11 cellular contexts compared by ENCODE assay signal in genomic region chr4:184413227-184414064, GRCh38.
DNase-seq lines count a peak whose midpoint lies in the region; ATAC-seq and TF ChIP-seq lines count a peak whose summit lies in the region.
"Had no signal": no experiment of that assay in that cellular context is flagged by ENCODE, and none has a peak within 500 bp of the region (broad histone marks: within the 10 kb centered on the region; RNA-seq: fewer than 3 reads in every experiment).

No MANE protein-coding gene starts in this region.

- H3K4me1 Mint-ChIP-seq in activated CD4-positive, alpha-beta T cell treated with anti-CD3 and anti-CD28 coated beads, Interleukin-2, amount 10 ng/mL, durations not matched to agents 7 days and 5 days: peaks cover 79% of the 10 kb centered on the region
- H3K4me1 Mint-ChIP-seq in activated T-helper 2 cell treated with anti-CD3 and anti-CD28 coated beads, Interferon-gamma antibody, Interleukin-2, Interleukin-4, amounts not matched to agents 10 μg/mL and 5 μg/mL and 100 μg/mL, durations not matched to agents 14 hours and 24 hours and 36 hours (ENCODE audit: low read depth): peaks cover 64% of the 10 kb centered on the region
- H3K4me1 Mint-ChIP-seq in stimulated activated naive CD8-positive, alpha-beta T cell treated with anti-CD3 and anti-CD28 coated beads, Interleukin-15, amount 100 ng/mL, for 72 hours: peaks cover 77% of the 10 kb centered on the region

- intact Hi-C loops in activated T-helper 2 cell treated with anti-CD3 and anti-CD28 coated beads, Interferon-gamma antibody, Interleukin-2, Interleukin-4, amounts not matched to agents 10 μg/mL and 5 μg/mL and 100 μg/mL, durations not matched to agents 14 hours and 24 hours and 36 hours (cut with micrococcal nuclease): no loop called here
- intact Hi-C loops in left lung (cut with DNase I): no loop called here

- TF ChIP-seq CTCF in left lung (IDR thresholded peaks at IDR 0.05): no peak

- POLR2A ChIA-PET in activated CD4-positive, alpha-beta T cell treated with anti-CD3 and anti-CD28 coated beads, Interleukin-2, amount 10 ng/mL, durations not matched to agents 7 days and 5 days (lab: Charles Lee): interaction anchor here (0.8 kb wide), 1 partner anchor 23 kb away, joined by 3 read pairs; no protein-coding TSS in a partner anchor

- DNase-seq in activated CD4-positive, alpha-beta T cell treated with anti-CD3 and anti-CD28 coated beads, Interleukin-2, amount 10 ng/mL, durations not matched to agents 7 days and 5 days: no peak
- no peak for DNase-seq in activated CD4-positive, alpha-beta T cell treated with anti-CD3 and anti-CD28 coated beads, Interleukin-2, amount 50 U/mL, for 4 hours
- DNase-seq in activated T-helper 2 cell treated with anti-CD3 and anti-CD28 coated beads, Interferon-gamma antibody, Interleukin-2, Interleukin-4, amounts not matched to agents 10 μg/mL and 5 μg/mL and 100 μg/mL, durations not matched to agents 14 hours and 24 hours and 36 hours (ENCODE audit: low spot score): no peak
- DNase-seq in left lung (no peak), NCI-H1930 (lab: John Stamatoyannopoulos, UW) (no peak), HuH-7 (ENCODE audit: low spot score) (no peak)
- no peak for DNase-seq in stimulated activated naive CD8-positive, alpha-beta T cell treated with anti-CD3 and anti-CD28 coated beads, Interleukin-15, amount 100 ng/mL, for 72 hours
- DNase-seq: activated T-cell treated with anti-CD3 and anti-CD28 coated beads for 4 hours, NCI-H748 treated with DMSO at 0.1 percent for 48 hours had no signal

- H3K27ac Mint-ChIP-seq in activated CD4-positive, alpha-beta T cell treated with anti-CD3 and anti-CD28 coated beads, Interleukin-2, amount 10 ng/mL, durations not matched to agents 7 days and 5 days: peak overlapping the region; percentile 79
- H3K27ac Mint-ChIP-seq in activated T-helper 2 cell treated with anti-CD3 and anti-CD28 coated beads, Interferon-gamma antibody, Interleukin-2, Interleukin-4, amounts not matched to agents 10 μg/mL and 5 μg/mL and 100 μg/mL, durations not matched to agents 14 hours and 24 hours and 36 hours: peak overlapping the region; percentile 13
- H3K27ac Mint-ChIP-seq in stimulated activated naive CD8-positive, alpha-beta T cell treated with anti-CD3 and anti-CD28 coated beads, Interleukin-15, amount 100 ng/mL, for 72 hours: peak overlapping the region; percentile 8 to 85

- H3K4me1 ChIP-seq in left lung: peaks cover 9 to 61% of the 10 kb centered on the region in 2 donors

- H3K9me3 ChIP-seq in left lung: no peaks in the 10 kb centered on the region

- peaks cover 0 to 40% of the 10 kb centered on the region in 2 donors for H3K36me3 ChIP-seq in left lung

- no peaks in the 10 kb centered on the region for H3K27me3 ChIP-seq in left lung

- CTCF ChIA-PET in activated CD4-positive, alpha-beta T cell treated with anti-CD3 and anti-CD28 coated beads, Interleukin-2, amount 10 ng/mL, durations not matched to agents 7 days and 5 days (lab: Charles Lee): interaction anchor here (0.9 to 1.6 kb wide), 6 partner anchors 21 to 149 kb away, joined by 3 to 4 read pairs (median 3); no protein-coding TSS in a partner anchor

- no peaks in the 10 kb centered on the region for H3K9me3 Mint-ChIP-seq in activated CD4-positive, alpha-beta T cell treated with anti-CD3 and anti-CD28 coated beads, Interleukin-2, amount 10 ng/mL, durations not matched to agents 7 days and 5 days
- no peaks in the 10 kb centered on the region for H3K9me3 Mint-ChIP-seq in activated T-helper 2 cell treated with anti-CD3 and anti-CD28 coated beads, Interferon-gamma antibody, Interleukin-2, Interleukin-4, amounts not matched to agents 10 μg/mL and 5 μg/mL and 100 μg/mL, durations not matched to agents 14 hours and 24 hours and 36 hours
- no peaks in the 10 kb centered on the region for H3K9me3 Mint-ChIP-seq in stimulated activated naive CD8-positive, alpha-beta T cell treated with anti-CD3 and anti-CD28 coated beads, Interleukin-15, amount 100 ng/mL, for 72 hours

- H3K4me3 Mint-ChIP-seq in activated CD4-positive, alpha-beta T cell treated with anti-CD3 and anti-CD28 coated beads, Interleukin-2, amount 10 ng/mL, durations not matched to agents 7 days and 5 days: no peak overlapping the region
- H3K4me3 Mint-ChIP-seq in activated T-helper 2 cell treated with anti-CD3 and anti-CD28 coated beads, Interferon-gamma antibody, Interleukin-2, Interleukin-4, amounts not matched to agents 10 μg/mL and 5 μg/mL and 100 μg/mL, durations not matched to agents 14 hours and 24 hours and 36 hours (ENCODE audit: low read depth): no peak overlapping the region
- no peak overlapping the region for H3K4me3 Mint-ChIP-seq in stimulated activated naive CD8-positive, alpha-beta T cell treated with anti-CD3 and anti-CD28 coated beads, Interleukin-15, amount 100 ng/mL, for 72 hours

- H3K27ac ChIP-seq in left lung: peak overlapping the region; percentile 9 to 59

- H3K4me3 ChIP-seq in left lung: no peak overlapping the region

- peak; percentile 20 for ATAC-seq in left lung
- ATAC-seq in stimulated activated naive CD8-positive, alpha-beta T cell treated with anti-CD3 and anti-CD28 coated beads, Interleukin-15, amount 100 ng/mL, for 72 hours: no peak
- ATAC-seq in HG03460 (IDR thresholded peaks at IDR 0.05; ENCODE audit: unreplicated experiment): no peak
- ATAC-seq: sciatic nerve had no signal

- H3K36me3 Mint-ChIP-seq in activated CD4-positive, alpha-beta T cell treated with anti-CD3 and anti-CD28 coated beads, Interleukin-2, amount 10 ng/mL, durations not matched to agents 7 days and 5 days (ENCODE audit: low read depth): peaks cover 68% of the 10 kb centered on the region
- peaks cover 70% of the 10 kb centered on the region for H3K36me3 Mint-ChIP-seq in activated T-helper 2 cell treated with anti-CD3 and anti-CD28 coated beads, Interferon-gamma antibody, Interleukin-2, Interleukin-4, amounts not matched to agents 10 μg/mL and 5 μg/mL and 100 μg/mL, durations not matched to agents 14 hours and 24 hours and 36 hours (ENCODE audit: low read depth)

- no peaks in the 10 kb centered on the region for H3K27me3 Mint-ChIP-seq in activated CD4-positive, alpha-beta T cell treated with anti-CD3 and anti-CD28 coated beads, Interleukin-2, amount 10 ng/mL, durations not matched to agents 7 days and 5 days
- no peaks in the 10 kb centered on the region for H3K27me3 Mint-ChIP-seq in activated T-helper 2 cell treated with anti-CD3 and anti-CD28 coated beads, Interferon-gamma antibody, Interleukin-2, Interleukin-4, amounts not matched to agents 10 μg/mL and 5 μg/mL and 100 μg/mL, durations not matched to agents 14 hours and 24 hours and 36 hours (ENCODE audit: low read depth)
- no peaks in the 10 kb centered on the region for H3K27me3 Mint-ChIP-seq in stimulated activated naive CD8-positive, alpha-beta T cell treated with anti-CD3 and anti-CD28 coated beads, Interleukin-15, amount 100 ng/mL, for 72 hours

Comparison
In these comparisons a context has a peak if more than half of its experiments do, and no peak if none do; other contexts are left out.
1. H3K27ac Mint-ChIP-seq: peak in every context shown above with its lines; median percentile 79 in activated CD4-positive, alpha-beta T cell treated with anti-CD3 and anti-CD28 coated beads, Interleukin-2, amount 10 ng/mL, durations not matched to agents 7 days and 5 days; 46 in stimulated activated naive CD8-positive, alpha-beta T cell treated with anti-CD3 and anti-CD28 coated beads, Interleukin-15, amount 100 ng/mL, for 72 hours; 13 in activated T-helper 2 cell treated with anti-CD3 and anti-CD28 coated beads, Interferon-gamma antibody, Interleukin-2, Interleukin-4, amounts not matched to agents 10 μg/mL and 5 μg/mL and 100 μg/mL, durations not matched to agents 14 hours and 24 hours and 36 hours.